In the genomic region with DNA sequence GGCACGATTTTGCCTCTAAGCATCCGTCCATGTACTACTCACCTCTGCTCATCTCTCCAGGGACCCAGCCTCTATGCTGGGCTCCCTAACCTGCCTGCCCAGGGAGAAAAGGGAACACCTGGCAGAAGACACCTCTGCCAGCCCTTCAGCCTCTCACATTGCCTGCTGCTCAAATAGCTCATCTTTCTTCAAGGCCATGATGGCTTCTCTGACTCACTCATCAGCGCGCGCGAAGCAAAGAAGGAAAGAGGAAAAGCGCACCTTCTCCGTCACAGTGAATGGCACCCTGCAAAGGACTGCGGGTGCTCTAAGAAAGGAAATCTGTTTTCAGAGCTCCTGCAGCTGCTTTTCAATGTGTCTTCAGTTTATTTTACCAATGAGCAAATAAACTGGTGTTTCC, we compare ENCODE assay signal across 35 cellular contexts.
"Had no signal": no experiment of that assay in that cellular context is flagged by ENCODE, and none has a peak within 500 bp of the region (broad histone marks: within the 10 kb centered on the region; RNA-seq: fewer than 3 reads in every experiment).

No MANE protein-coding gene starts in this region.

- H3K4me1 Mint-ChIP-seq: activated CD8-positive, alpha-beta memory T cell treated with anti-CD3 and anti-CD28 coated beads, Interleukin-2, amount 10 ng/mL, durations not matched to agents 7 days and 5 days; activated naive CD4-positive, alpha-beta T cell treated with anti-CD3 and anti-CD28 coated beads, Interleukin-2, amount 10 ng/mL, durations not matched to agents 7 days and 5 days; activated naive CD8-positive, alpha-beta T cell treated with anti-CD3 and anti-CD28 coated beads, Interleukin-2, amount 50 U/mL, for 24 hours had no signal

- H3K27ac ChIP-seq: brain microvascular endothelial cell, Peyer's patch had no signal

- DNase-seq: activated CD4-positive, alpha-beta memory T cell treated with anti-CD3 and anti-CD28 coated beads for 36 hours; activated CD4-positive, alpha-beta T cell treated with anti-CD3 and anti-CD28 coated beads for 36 hours; activated CD4-positive, alpha-beta T cell treated with anti-CD3 and anti-CD28 coated beads, Interleukin-2, amount 10 ng/mL, durations not matched to agents 7 days and 5 days; activated CD8-positive, alpha-beta memory T cell treated with anti-CD3 and anti-CD28 coated beads for 24 hours; activated CD8-positive, alpha-beta memory T cell treated with anti-CD3 and anti-CD28 coated beads, Interleukin-2, amount 10 ng/mL, durations not matched to agents 7 days and 5 days; activated CD8-positive, alpha-beta memory T cell treated with anti-CD3 and anti-CD28 coated beads, Interleukin-2, amount 50 U/mL, for 48 hours; activated effector memory CD4-positive, alpha-beta T cell treated with Interleukin-2 at 50 U/mL for 16 hours; activated naive CD4-positive, alpha-beta T cell treated with anti-CD3 and anti-CD28 coated beads, Interleukin-2, amount 10 ng/mL, durations not matched to agents 7 days and 5 days; activated naive CD8-positive, alpha-beta T cell treated with anti-CD3 and anti-CD28 coated beads, Interleukin-2, amount 50 U/mL, for 24 hours; activated T-cell treated with anti-CD3 and anti-CD28 coated beads, Interleukin-2, amount 50 U/mL, for 48 hours; anterior cingulate cortex; brain microvascular endothelial cell; central memory CD4-positive, alpha-beta T cell; Karpas-422; KBM-7; NCI-H1105; NCI-H1436 treated with DMSO at 0.1 percent for 48 hours; NCI-H187 treated with DMSO at 0.1 percent for 48 hours; NCI-H2171 treated with DMSO at 0.1 percent for 48 hours; NCI-H2227 treated with DMSO at 0.1 percent for 48 hours; NCI-H446; NCI-H510A treated with DMSO at 0.1 percent for 48 hours; NCI-H526 treated with DMSO at 0.1 percent for 48 hours; NCI-H82; NK-92 treated with Interleukin-12 subunit alpha and Interleukin-12 subunit beta, amount 100 ng/mL, for 24 hours; PC-3; Peyer's patch; RPMI8226; SW 1271; T-helper 1 cell; T1000 had no signal

- ATAC-seq: activated CD4-positive, alpha-beta T cell treated with anti-CD3 and anti-CD28 coated beads for 36 hours; activated CD4-positive, CD25-positive, alpha-beta regulatory T cell treated with anti-CD3 and anti-CD28 coated beads, Interleukin-2, amount 50 U/mL, for 24 hours; activated CD8-positive, alpha-beta memory T cell treated with anti-CD3 and anti-CD28 coated beads, Interleukin-2, amount 10 ng/mL, durations not matched to agents 7 days and 5 days; activated naive CD8-positive, alpha-beta T cell treated with anti-CD3 and anti-CD28 coated beads, Interleukin-2, amount 50 U/mL, for 24 hours; PC-3; WTC11 had no signal

- H3K36me3 Mint-ChIP-seq: activated CD8-positive, alpha-beta memory T cell treated with anti-CD3 and anti-CD28 coated beads, Interleukin-2, amount 10 ng/mL, durations not matched to agents 7 days and 5 days; activated naive CD4-positive, alpha-beta T cell treated with anti-CD3 and anti-CD28 coated beads, Interleukin-2, amount 10 ng/mL, durations not matched to agents 7 days and 5 days; WTC11 had no signal

- H3K36me3 ChIP-seq: brain microvascular endothelial cell, Peyer's patch had no signal

- H3K27me3 ChIP-seq: brain microvascular endothelial cell, Peyer's patch had no signal

- H3K4me3 ChIP-seq: Peyer's patch had no signal

- H3K27ac Mint-ChIP-seq: activated CD4-positive, alpha-beta memory T cell treated with anti-CD3 and anti-CD28 coated beads for 36 hours; activated CD4-positive, alpha-beta T cell treated with anti-CD3 and anti-CD28 coated beads for 36 hours; activated CD4-positive, alpha-beta T cell treated with anti-CD3 and anti-CD28 coated beads, Interleukin-2, amount 10 ng/mL, durations not matched to agents 7 days and 5 days; activated CD8-positive, alpha-beta memory T cell treated with anti-CD3 and anti-CD28 coated beads, Interleukin-2, amount 10 ng/mL, durations not matched to agents 7 days and 5 days; activated naive CD4-positive, alpha-beta T cell treated with anti-CD3 and anti-CD28 coated beads, Interleukin-2, amount 10 ng/mL, durations not matched to agents 7 days and 5 days; activated naive CD8-positive, alpha-beta T cell; activated naive CD8-positive, alpha-beta T cell treated with anti-CD3 and anti-CD28 coated beads, Interleukin-2, amount 50 U/mL, for 24 hours; WTC11 had no signal

- H3K4me3 Mint-ChIP-seq: activated CD4-positive, alpha-beta memory T cell treated with anti-CD3 and anti-CD28 coated beads for 36 hours; activated CD4-positive, alpha-beta T cell treated with anti-CD3 and anti-CD28 coated beads for 36 hours; activated CD4-positive, alpha-beta T cell treated with anti-CD3 and anti-CD28 coated beads, Interleukin-2, amount 10 ng/mL, durations not matched to agents 7 days and 5 days; activated CD8-positive, alpha-beta memory T cell treated with anti-CD3 and anti-CD28 coated beads, Interleukin-2, amount 10 ng/mL, durations not matched to agents 7 days and 5 days; activated naive CD4-positive, alpha-beta T cell treated with anti-CD3 and anti-CD28 coated beads, Interleukin-2, amount 10 ng/mL, durations not matched to agents 7 days and 5 days; activated naive CD8-positive, alpha-beta T cell; activated naive CD8-positive, alpha-beta T cell treated with anti-CD3 and anti-CD28 coated beads, Interleukin-2, amount 50 U/mL, for 24 hours; IgD-negative memory B cell; WTC11 had no signal

- H3K9me3 ChIP-seq: Peyer's patch had no signal

- H3K9me3 Mint-ChIP-seq: activated CD4-positive, alpha-beta memory T cell treated with anti-CD3 and anti-CD28 coated beads for 36 hours; activated CD4-positive, alpha-beta T cell treated with anti-CD3 and anti-CD28 coated beads, Interleukin-2, amount 10 ng/mL, durations not matched to agents 7 days and 5 days; activated naive CD4-positive, alpha-beta T cell treated with anti-CD3 and anti-CD28 coated beads, Interleukin-2, amount 10 ng/mL, durations not matched to agents 7 days and 5 days; activated naive CD8-positive, alpha-beta T cell treated with anti-CD3 and anti-CD28 coated beads, Interleukin-2, amount 50 U/mL, for 24 hours; IgD-negative memory B cell had no signal
